In genomic region chr4:37827030-37827705, GRCh38 we compare ENCODE assay signal across 8 cellular contexts. TPM values are rescaled to one million over a fixed set of nuclear protein-coding genes. Genes with fewer than 3 reads are reported as not detected.
DNase-seq lines count a peak whose midpoint lies in the region; ATAC-seq and TF ChIP-seq lines count a peak whose summit lies in the region.

No MANE protein-coding gene starts in this region.

- peaks cover 7 to 11% of the 10 kb centered on the region in 2 donors for H3K4me1 ChIP-seq in naive thymus-derived CD4-positive, alpha-beta T cell (ENCODE audit: control insufficient read depth in 2 of 2, insufficient read depth in 2 of 2, low read length in 2 of 2)

- ATAC-seq in GM19023 (IDR thresholded peaks at IDR 0.05; ENCODE audit: unreplicated experiment) (peak; percentile 45), HG03097 (IDR thresholded peaks at IDR 0.05; ENCODE audit: low FRiP score, unreplicated experiment) (peak; percentile 36), T-cell (replicated peaks in 1 of 4) (peak in 3 of 4 experiments; percentile 16 to 29 (median 23))
- ATAC-seq in naive thymus-derived CD4-positive, alpha-beta T cell, result peak; percentile 5

- peak overlapping the region; percentile 88 for H3K4me3 ChIP-seq in epithelial cell of esophagus (ENCODE audit: low read length)
- peak overlapping the region; percentile 79 for H3K4me3 ChIP-seq in naive thymus-derived CD4-positive, alpha-beta T cell (ENCODE audit: low read length)

- POLR2A ChIA-PET in T-cell (lab: Charles Lee), result interaction anchor here (0.5 to 1.3 kb wide), 5 partner anchors 13 to 1632 kb away, joined by 3 to 5 read pairs (median 3); partner anchors contain the start of genes LIAS (in 1 of the 2) and RPL9 (in 1 of the 2)
- POLR2A ChIA-PET in naive thymus-derived CD4-positive, alpha-beta T cell (lab: Charles Lee), result interaction anchor here (0.8 to 2.3 kb wide), 10 partner anchors 9 to 192 kb away, joined by 3 to 15 read pairs (median 4); no protein-coding TSS in a partner anchor

- peaks cover 43 to 49% (median 44%) of the 10 kb centered on the region in 3 donors for H3K4me1 Mint-ChIP-seq in T-cell
- H3K4me1 Mint-ChIP-seq in naive thymus-derived CD4-positive, alpha-beta T cell, result peaks cover 37 to 72% (median 58%) of the 10 kb centered on the region in 7 donors

- H3K36me3 Mint-ChIP-seq in T-cell, result peaks cover 24% of the 10 kb centered on the region
- H3K36me3 Mint-ChIP-seq in naive thymus-derived CD4-positive, alpha-beta T cell, result peaks cover 11 to 27% (median 24%) of the 10 kb centered on the region in 5 donors

- peaks cover 0 to 23% (median 0%) of the 10 kb centered on the region in 3 experiments for H3K36me3 ChIP-seq in naive thymus-derived CD4-positive, alpha-beta T cell (ENCODE audit: control insufficient read depth in 2 of 3, insufficient read depth in 3 of 3, low read length in 3 of 3)

- TF ChIP-seq CTCF in C4-2B (conservative IDR thresholded peaks at IDR 0.05) (no peak), epithelial cell of esophagus (IDR thresholded peaks at IDR 0.05; ENCODE audit: insufficient read depth, low read depth, low read length, missing control alignments) (no peak)

- CTCF ChIA-PET in T-cell (lab: Charles Lee), result interaction anchor here (0.7 to 1.5 kb wide), 5 partner anchors 15 to 202 kb away, joined by 3 to 4 read pairs (median 3); partner anchors contain the start of gene RELL1 (in 1 of the 2)
- CTCF ChIA-PET in naive thymus-derived CD4-positive, alpha-beta T cell (lab: Charles Lee), result interaction anchor here (0.6 kb wide), 2 partner anchors 161 to 208 kb away, joined by 3 to 5 read pairs; no protein-coding TSS in a partner anchor

- no peaks in the 10 kb centered on the region for H3K27me3 ChIP-seq in naive thymus-derived CD4-positive, alpha-beta T cell (ENCODE audit: control insufficient read depth in 2 of 2, insufficient read depth in 2 of 2, low read length in 2 of 2)

- H3K9me3 ChIP-seq in naive thymus-derived CD4-positive, alpha-beta T cell (ENCODE audit: control insufficient read depth in 2 of 3, low read length in 3 of 3), result no peaks in the 10 kb centered on the region

- peak overlapping the region; percentile 75 to 97 for H3K27ac Mint-ChIP-seq in T-cell
- peak overlapping the region; percentile 92 to 99 (median 96) for H3K27ac Mint-ChIP-seq in naive thymus-derived CD4-positive, alpha-beta T cell

- H3K9me3 Mint-ChIP-seq in T-cell, result no peaks in the 10 kb centered on the region
- no peaks in the 10 kb centered on the region for H3K9me3 Mint-ChIP-seq in naive thymus-derived CD4-positive, alpha-beta T cell

- peak overlapping the region; percentile 95 to 97 (median 95) for H3K4me3 Mint-ChIP-seq in T-cell
- peak overlapping the region; percentile 93 to 100 (median 98) for H3K4me3 Mint-ChIP-seq in naive thymus-derived CD4-positive, alpha-beta T cell

- no peaks in the 10 kb centered on the region for H3K27me3 Mint-ChIP-seq in T-cell
- peaks cover 0 to 5% (median 0%) of the 10 kb centered on the region in 5 donors for H3K27me3 Mint-ChIP-seq in naive thymus-derived CD4-positive, alpha-beta T cell

- peak in 1 of 34 experiments; percentile 15 for DNase-seq in T-cell
- peak; percentile 91 for DNase-seq in epithelial cell of esophagus (ENCODE audit: low read depth)
- peak in 3 of 9 donors; percentile 8 to 15 (median 12) for DNase-seq in naive thymus-derived CD4-positive, alpha-beta T cell
- DNase-seq in germinal center (ENCODE audit: low spot score), result no peak
- DNase-seq in D341Med (ENCODE audit: low spot score), result no peak

- intact Hi-C loops in naive thymus-derived CD4-positive, alpha-beta T cell (cut with micrococcal nuclease), result loop anchor here (5.0 kb wide), 2 partner anchors 485 to 1355 kb away; partner anchors contain the start of gene WDR19 (in 1 of the 2)

- peak overlapping the region; percentile 88 for H3K27ac ChIP-seq in C4-2B
- H3K27ac ChIP-seq in naive thymus-derived CD4-positive, alpha-beta T cell (ENCODE audit: low read depth, low read length), result peak overlapping the region; percentile 80

RNA-seq across cellular contexts. Expression of gene PGM2, which starts 0.7 kb away (rescaled TPM):
- total RNA-seq in T-cell, result 10 to 100 TPM; 13.8 to 18.2 (median 16.6) TPM
- 10 to 100 TPM; 14.4 to 35.2 (median 18.7) TPM for total RNA-seq in naive thymus-derived CD4-positive, alpha-beta T cell
- polyA plus RNA-seq in naive thymus-derived CD4-positive, alpha-beta T cell, result 10 to 100 TPM; 15.9 to 20.7 TPM
